ENCODE assay signal across 32 cellular contexts in genomic region chr16:48494742-48495141, GRCh38.
"Had no signal": no experiment of that assay in that cellular context is flagged by ENCODE, and none has a peak within 500 bp of the region (broad histone marks: within the 10 kb centered on the region; RNA-seq: fewer than 3 reads in every experiment).

No MANE protein-coding gene starts in this region.

- H3K27me3 ChIP-seq: adrenal gland, body of pancreas, esophagus muscularis mucosa, gastroesophageal sphincter, heart right ventricle had no signal

- DNase-seq: activated B cell treated with CpG ODN at 0.5 μM for 24 hours; activated CD4-positive, alpha-beta T cell treated with anti-CD3 and anti-CD28 coated beads for 48 hours; activated CD4-positive, alpha-beta T cell treated with anti-CD3 and anti-CD28 coated beads, Interleukin-2, amount 50 U/mL, for 1 hour; activated CD4-positive, alpha-beta T cell treated with anti-CD3 and anti-CD28 coated beads, Interleukin-2, amount 50 U/mL, for 48 hours; activated CD8-positive, alpha-beta memory T cell treated with anti-CD3 and anti-CD28 coated beads for 24 hours; activated CD8-positive, alpha-beta T cell treated with anti-CD3 and anti-CD28 coated beads for 36 hours; activated effector memory CD4-positive, alpha-beta T cell treated with Interleukin-2 at 50 U/mL for 16 hours; activated naive CD4-positive, alpha-beta T cell treated with anti-CD3 and anti-CD28 coated beads for 36 hours; activated naive CD8-positive, alpha-beta T cell treated with anti-CD3 and anti-CD28 coated beads for 36 hours; activated naive CD8-positive, alpha-beta T cell treated with anti-CD3 and anti-CD28 coated beads, Interleukin-2, amount 50 U/mL, for 24 hours; activated T-cell treated with anti-CD3 and anti-CD28 coated beads, Interleukin-2, amount 50 U/mL, for 4 hours; adrenal gland; amygdala; aorta; body of pancreas; caudate nucleus; cortex of kidney; dermis blood vessel endothelial cell; effector CD4-positive, alpha-beta T cell; effector memory CD8-positive, alpha-beta T cell; erythroblast; foreskin keratinocyte; heart right ventricle; T-helper 17 cell; T1000; WERI-Rb-1 had no signal

- H3K27me3 Mint-ChIP-seq: activated B cell treated with CpG ODN at 0.5 μM for 24 hours; activated CD8-positive, alpha-beta T cell treated with anti-CD3 and anti-CD28 coated beads for 36 hours; activated naive CD4-positive, alpha-beta T cell treated with anti-CD3 and anti-CD28 coated beads, Interleukin-2, amount 50 U/mL, for 24 hours; activated naive CD8-positive, alpha-beta T cell treated with anti-CD3 and anti-CD28 coated beads for 36 hours had no signal

- H3K36me3 Mint-ChIP-seq: activated naive CD4-positive, alpha-beta T cell treated with anti-CD3 and anti-CD28 coated beads, Interleukin-2, amount 50 U/mL, for 24 hours; activated naive CD8-positive, alpha-beta T cell treated with anti-CD3 and anti-CD28 coated beads for 36 hours had no signal

- H3K36me3 ChIP-seq: adrenal gland, esophagus muscularis mucosa, gastroesophageal sphincter, heart right ventricle, WERI-Rb-1 had no signal

- H3K4me3 Mint-ChIP-seq: activated B cell treated with CpG ODN at 0.5 μM for 24 hours; activated CD8-positive, alpha-beta T cell treated with anti-CD3 and anti-CD28 coated beads for 36 hours; activated naive CD4-positive, alpha-beta T cell treated with anti-CD3 and anti-CD28 coated beads for 36 hours; activated naive CD4-positive, alpha-beta T cell treated with anti-CD3 and anti-CD28 coated beads, Interleukin-2, amount 50 U/mL, for 24 hours; activated naive CD8-positive, alpha-beta T cell treated with anti-CD3 and anti-CD28 coated beads for 36 hours; activated naive CD8-positive, alpha-beta T cell treated with anti-CD3 and anti-CD28 coated beads, Interleukin-2, amount 50 U/mL, for 24 hours; activated T-cell treated with anti-CD3 and anti-CD28 coated beads, Interleukin-2, amount 50 U/mL, for 4 hours; activated T-helper 17 cell treated with anti-CD3 and anti-CD28 coated beads, Interleukin-2, amount 50 U/mL, for 72 hours; effector memory CD8-positive, alpha-beta T cell; T-helper 17 cell; T-helper 2 cell treated with Interferon-gamma antibody and Interleukin-4, amounts not matched to agents 5 μg/mL and 100 μg/mL, for 36 hours had no signal

- ATAC-seq: activated CD4-positive, CD25-positive, alpha-beta regulatory T cell treated with anti-CD3 and anti-CD28 coated beads, Interleukin-2, amount 50 U/mL, for 24 hours; activated CD8-positive, alpha-beta T cell treated with anti-CD3 and anti-CD28 coated beads for 36 hours; activated naive CD8-positive, alpha-beta T cell treated with anti-CD3 and anti-CD28 coated beads, Interleukin-2, amount 50 U/mL, for 24 hours; activated T-cell treated with anti-CD3 and anti-CD28 coated beads, Interleukin-2, amount 50 U/mL, for 4 hours; activated T-helper 17 cell treated with anti-CD3 and anti-CD28 coated beads, Interleukin-2, amount 50 U/mL, for 72 hours; body of pancreas; effector memory CD8-positive, alpha-beta T cell; foreskin keratinocyte; gastroesophageal sphincter; heart right ventricle; T-helper 17 cell had no signal

- H3K4me1 Mint-ChIP-seq: activated naive CD4-positive, alpha-beta T cell treated with anti-CD3 and anti-CD28 coated beads, Interleukin-2, amount 50 U/mL, for 24 hours; activated naive CD8-positive, alpha-beta T cell treated with anti-CD3 and anti-CD28 coated beads for 36 hours; activated naive CD8-positive, alpha-beta T cell treated with anti-CD3 and anti-CD28 coated beads, Interleukin-2, amount 50 U/mL, for 24 hours; activated T-helper 17 cell treated with anti-CD3 and anti-CD28 coated beads, Interleukin-2, amount 50 U/mL, for 72 hours; T-helper 17 cell had no signal

- H3K27ac ChIP-seq: adrenal gland, body of pancreas, esophagus muscularis mucosa, foreskin keratinocyte, gastroesophageal sphincter, heart right ventricle, WERI-Rb-1 had no signal

- H3K4me1 ChIP-seq: foreskin keratinocyte had no signal

- H3K27ac Mint-ChIP-seq: activated B cell treated with CpG ODN at 0.5 μM for 24 hours; activated CD8-positive, alpha-beta T cell treated with anti-CD3 and anti-CD28 coated beads for 36 hours; activated naive CD4-positive, alpha-beta T cell treated with anti-CD3 and anti-CD28 coated beads for 36 hours; activated naive CD4-positive, alpha-beta T cell treated with anti-CD3 and anti-CD28 coated beads, Interleukin-2, amount 50 U/mL, for 24 hours; activated naive CD8-positive, alpha-beta T cell treated with anti-CD3 and anti-CD28 coated beads for 36 hours; activated naive CD8-positive, alpha-beta T cell treated with anti-CD3 and anti-CD28 coated beads, Interleukin-2, amount 50 U/mL, for 24 hours; activated T-helper 17 cell treated with anti-CD3 and anti-CD28 coated beads, Interleukin-2, amount 50 U/mL, for 72 hours; effector memory CD8-positive, alpha-beta T cell; T-helper 17 cell; T-helper 2 cell treated with Interferon-gamma antibody and Interleukin-4, amounts not matched to agents 5 μg/mL and 100 μg/mL, for 36 hours had no signal

- H3K4me3 ChIP-seq: adrenal gland, body of pancreas, esophagus muscularis mucosa, gastroesophageal sphincter, heart right ventricle had no signal

- H3K9me3 Mint-ChIP-seq: activated naive CD4-positive, alpha-beta T cell treated with anti-CD3 and anti-CD28 coated beads, Interleukin-2, amount 50 U/mL, for 24 hours; activated T-helper 17 cell treated with anti-CD3 and anti-CD28 coated beads, Interleukin-2, amount 50 U/mL, for 72 hours; effector memory CD8-positive, alpha-beta T cell; T-helper 2 cell treated with Interferon-gamma antibody and Interleukin-4, amounts not matched to agents 5 μg/mL and 100 μg/mL, for 36 hours had no signal

- H3K9me3 ChIP-seq: adrenal gland, body of pancreas, esophagus muscularis mucosa had no signal
